In the genomic region with DNA sequence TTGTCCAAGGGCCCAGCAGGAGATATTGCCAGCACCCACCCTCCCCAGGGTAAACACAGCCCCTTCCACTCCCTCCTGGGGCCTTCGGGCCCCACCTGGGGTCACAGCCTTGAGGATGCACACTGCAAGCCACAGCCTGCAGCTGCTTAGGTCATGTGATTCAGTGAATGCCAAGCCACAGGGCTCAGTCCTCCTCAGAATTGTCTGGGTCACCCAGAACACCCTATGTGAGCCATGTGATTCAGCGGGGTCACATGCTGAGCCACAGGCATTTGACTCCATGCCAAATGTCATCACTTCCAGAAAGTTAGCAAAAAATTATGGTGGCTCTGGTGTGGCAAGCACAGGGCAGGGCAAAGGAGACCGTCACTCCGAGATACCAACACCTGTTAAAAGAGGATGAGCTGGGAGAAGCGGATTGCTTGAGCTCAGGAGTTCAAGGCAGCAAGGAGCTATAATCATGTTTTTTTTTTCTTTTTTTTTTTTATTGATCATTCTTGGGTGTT, we compare ENCODE assay signal across 8 cellular contexts. TPM values are rescaled to one million over a fixed set of nuclear protein-coding genes. Genes with fewer than 3 reads are reported as not detected.
DNase-seq lines count a peak whose midpoint lies in the region; ATAC-seq and TF ChIP-seq lines count a peak whose summit lies in the region.

No MANE protein-coding gene starts in this region.

- H3K4me3 Mint-ChIP-seq in activated CD4-positive, alpha-beta T cell treated with anti-CD3 and anti-CD28 coated beads for 36 hours, result no peak overlapping the region
- no peak overlapping the region for H3K4me3 Mint-ChIP-seq in activated CD4-positive, alpha-beta T cell treated with anti-CD3 and anti-CD28 coated beads, Interleukin-2, amount 10 ng/mL, durations not matched to agents 24 days and 14 days
- H3K4me3 Mint-ChIP-seq in activated naive CD8-positive, alpha-beta T cell treated with anti-CD3 and anti-CD28 coated beads, Interleukin-2, amount 50 U/mL, for 24 hours, result no peak overlapping the region

- CTCF ChIA-PET in activated CD4-positive, alpha-beta T cell treated with anti-CD3 and anti-CD28 coated beads for 36 hours (lab: Charles Lee), result interaction anchor here (0.8 kb wide), 1 partner anchor 28 kb away, joined by 3 read pairs; no protein-coding TSS in a partner anchor
- CTCF ChIA-PET in A673 (lab: Charles Lee), result no interaction called here
- CTCF ChIA-PET in HEK293T (lab: Yijun Ruan, JAX), result no interaction called here

- no peak for TF ChIP-seq CTCF in hepatocyte (IDR thresholded peaks at IDR 0.05; ENCODE audit: poor library complexity)
- no peak for TF ChIP-seq CTCF in upper lobe of left lung (IDR thresholded peaks at IDR 0.05)
- TF ChIP-seq CTCF in A673 (conservative IDR thresholded peaks at IDR 0.05; ENCODE audit: low read depth, low read length), result no peak

- no peaks in the 10 kb centered on the region for H3K36me3 ChIP-seq in hepatocyte (replicated peaks; ENCODE audit: insufficient read depth, low read depth)
- H3K36me3 ChIP-seq in upper lobe of left lung, result no peaks in the 10 kb centered on the region
- no peaks in the 10 kb centered on the region for H3K36me3 ChIP-seq in A673 (ENCODE audit: insufficient read depth, low read length, poor library complexity, severe bottlenecking)

- POLR2A ChIA-PET in activated CD4-positive, alpha-beta T cell treated with anti-CD3 and anti-CD28 coated beads for 36 hours (lab: Charles Lee), result no interaction called here
- POLR2A ChIA-PET in A673 (lab: Charles Lee; ENCODE audit: low non-redundant PET), result no interaction called here
- POLR2A ChIA-PET in HEK293T (lab: Yijun Ruan, JAX), result no interaction called here

- H3K79me2 ChIP-seq in hepatocyte, result no peaks in the 10 kb centered on the region

- no peaks in the 10 kb centered on the region for H4K20me1 ChIP-seq in hepatocyte (ENCODE audit: insufficient read depth, poor library complexity, severe bottlenecking)

- H3K27me3 ChIP-seq in hepatocyte (no peaks in the 10 kb centered on the region), upper lobe of left lung (no peaks in the 10 kb centered on the region), A673 (replicated peaks; ENCODE audit: insufficient read depth, low read depth, low read length, poor library complexity) (no peaks in the 10 kb centered on the region)

- no peak overlapping the region for H3K27ac Mint-ChIP-seq in activated CD4-positive, alpha-beta T cell treated with anti-CD3 and anti-CD28 coated beads for 36 hours
- H3K27ac Mint-ChIP-seq in activated CD4-positive, alpha-beta T cell treated with anti-CD3 and anti-CD28 coated beads, Interleukin-2, amount 10 ng/mL, durations not matched to agents 24 days and 14 days, result no peak overlapping the region
- no peak overlapping the region for H3K27ac Mint-ChIP-seq in activated naive CD8-positive, alpha-beta T cell treated with anti-CD3 and anti-CD28 coated beads, Interleukin-2, amount 50 U/mL, for 24 hours

- H3K9me3 ChIP-seq in hepatocyte (ENCODE audit: low read depth) (no peaks in the 10 kb centered on the region), upper lobe of left lung (no peaks in the 10 kb centered on the region), A673 (ENCODE audit: low read depth, low read length, poor library complexity, severe bottlenecking) (no peaks in the 10 kb centered on the region)

- no peaks in the 10 kb centered on the region for H3K9me3 Mint-ChIP-seq in activated CD4-positive, alpha-beta T cell treated with anti-CD3 and anti-CD28 coated beads for 36 hours (ENCODE audit: low read depth)
- H3K9me3 Mint-ChIP-seq in activated CD4-positive, alpha-beta T cell treated with anti-CD3 and anti-CD28 coated beads, Interleukin-2, amount 10 ng/mL, durations not matched to agents 24 days and 14 days, result no peaks in the 10 kb centered on the region
- no peaks in the 10 kb centered on the region for H3K9me3 Mint-ChIP-seq in activated naive CD8-positive, alpha-beta T cell treated with anti-CD3 and anti-CD28 coated beads, Interleukin-2, amount 50 U/mL, for 24 hours

- TF ChIP-seq POLR2A in upper lobe of left lung (IDR thresholded peaks at IDR 0.05), result peak in 1 of 4 donors; percentile 31

- no TSS peak for BruUV-seq in A673 (replicated peaks; lab: Mats Ljungman, UMichigan)

- peaks cover 11% of the 10 kb centered on the region for H3K4me1 ChIP-seq in hepatocyte (ENCODE audit: insufficient read depth)
- H3K4me1 ChIP-seq in upper lobe of left lung, result peaks cover 4 to 14% (median 12%) of the 10 kb centered on the region in 4 donors
- H3K4me1 ChIP-seq in A673 (ENCODE audit: insufficient read depth, low read length, poor library complexity, severe bottlenecking), result no peaks in the 10 kb centered on the region

- no peak overlapping the region for H2AFZ ChIP-seq in hepatocyte

- intact Hi-C loops in activated CD4-positive, alpha-beta T cell treated with anti-CD3 and anti-CD28 coated beads for 36 hours (cut with DNase I, micrococcal nuclease), result no loop called here
- intact Hi-C loops in activated CD4-positive, alpha-beta T cell treated with anti-CD3 and anti-CD28 coated beads, Interleukin-2, amount 10 ng/mL, durations not matched to agents 24 days and 14 days (cut with micrococcal nuclease), result no loop called here
- intact Hi-C loops in A673 (cut with micrococcal nuclease; ENCODE audit: unreplicated experiment), result no loop called here

- no peak overlapping the region for H3K4me2 ChIP-seq in hepatocyte

- peak; percentile 24 for DNase-seq in activated CD4-positive, alpha-beta T cell treated with anti-CD3 and anti-CD28 coated beads for 36 hours
- no peak for DNase-seq in activated CD4-positive, alpha-beta T cell treated with anti-CD3 and anti-CD28 coated beads, Interleukin-2, amount 10 ng/mL, durations not matched to agents 24 days and 14 days
- DNase-seq in activated naive CD8-positive, alpha-beta T cell treated with anti-CD3 and anti-CD28 coated beads, Interleukin-2, amount 50 U/mL, for 24 hours, result no peak
- DNase-seq in hepatocyte (ENCODE audit: low spot score) (peak; percentile 48), upper lobe of left lung (peak in 1 of 2 donors; percentile 83), A673 (ENCODE audit: low spot score) (no peak), HEK293T (ENCODE audit: extremely low spot score) (no peak)

- H3K27ac ChIP-seq in hepatocyte (peak overlapping the region; percentile 16), upper lobe of left lung (peak overlapping the region in 2 of 4 donors; percentile 20 to 49), A673 (ENCODE audit: low read depth, low read length, poor library complexity, severe bottlenecking) (no peak overlapping the region)

- peaks cover 7% of the 10 kb centered on the region for H3K4me1 Mint-ChIP-seq in activated CD4-positive, alpha-beta T cell treated with anti-CD3 and anti-CD28 coated beads for 36 hours
- H3K4me1 Mint-ChIP-seq in activated CD4-positive, alpha-beta T cell treated with anti-CD3 and anti-CD28 coated beads, Interleukin-2, amount 10 ng/mL, durations not matched to agents 24 days and 14 days, result peaks cover 5% of the 10 kb centered on the region
- peaks cover 12% of the 10 kb centered on the region for H3K4me1 Mint-ChIP-seq in activated naive CD8-positive, alpha-beta T cell treated with anti-CD3 and anti-CD28 coated beads, Interleukin-2, amount 50 U/mL, for 24 hours

- WGBS in hepatocyte (ENCODE audit: low lambda C conversion rate, missing lambda C conversion rate), result 86% methylated on average over 5 of the region's 5 CpGs
- 47 to 76% methylated on average over 4 to 5 of the region's 5 CpGs for WGBS in upper lobe of left lung, 2 donors

- peak; percentile 35 for ATAC-seq in activated CD4-positive, alpha-beta T cell treated with anti-CD3 and anti-CD28 coated beads for 36 hours
- peak; percentile 62 for ATAC-seq in activated naive CD8-positive, alpha-beta T cell treated with anti-CD3 and anti-CD28 coated beads, Interleukin-2, amount 50 U/mL, for 24 hours
- ATAC-seq in upper lobe of left lung (ENCODE audit: low FRiP score in 2 of 2), result peak; percentile 87 to 89
- no peak for ATAC-seq in HG02840 (IDR thresholded peaks at IDR 0.05; ENCODE audit: low FRiP score, unreplicated experiment)

- TF ChIP-seq EP300 in upper lobe of left lung (IDR thresholded peaks at IDR 0.05), result peak in 1 of 4 donors; percentile 81

- H3K9me2 ChIP-seq in hepatocyte (replicated peaks; ENCODE audit: insufficient read depth), result no peaks in the 10 kb centered on the region

- H3K4me3 ChIP-seq in hepatocyte (no peak overlapping the region), upper lobe of left lung (no peak overlapping the region), A673 (ENCODE audit: low read depth, low read length, poor library complexity, severe bottlenecking) (no peak overlapping the region)

- H3K27me3 Mint-ChIP-seq in activated CD4-positive, alpha-beta T cell treated with anti-CD3 and anti-CD28 coated beads for 36 hours, result peaks cover 2% of the 10 kb centered on the region
- no peaks in the 10 kb centered on the region for H3K27me3 Mint-ChIP-seq in activated CD4-positive, alpha-beta T cell treated with anti-CD3 and anti-CD28 coated beads, Interleukin-2, amount 10 ng/mL, durations not matched to agents 24 days and 14 days
- H3K27me3 Mint-ChIP-seq in activated naive CD8-positive, alpha-beta T cell treated with anti-CD3 and anti-CD28 coated beads, Interleukin-2, amount 50 U/mL, for 24 hours, result peaks cover 3% of the 10 kb centered on the region

- H3K36me3 Mint-ChIP-seq in activated CD4-positive, alpha-beta T cell treated with anti-CD3 and anti-CD28 coated beads for 36 hours (ENCODE audit: low read depth), result no peaks in the 10 kb centered on the region
- H3K36me3 Mint-ChIP-seq in activated CD4-positive, alpha-beta T cell treated with anti-CD3 and anti-CD28 coated beads, Interleukin-2, amount 10 ng/mL, durations not matched to agents 24 days and 14 days (ENCODE audit: low read depth), result no peaks in the 10 kb centered on the region
- no peaks in the 10 kb centered on the region for H3K36me3 Mint-ChIP-seq in activated naive CD8-positive, alpha-beta T cell treated with anti-CD3 and anti-CD28 coated beads, Interleukin-2, amount 50 U/mL, for 24 hours (ENCODE audit: low read depth)

TF ChIP-seq in HEK293T, 16 proteins besides CTCF, POLR2A, EP300 and RAD21 (continues in another document):
- TF ChIP-seq HDGF (IDR thresholded peaks at IDR 0.05; ENCODE audit: borderline replicate concordance) (no peak), TARDBP (IDR thresholded peaks at IDR 0.05) (no peak)

RNA-seq across cellular contexts. Expression of a gene that starts 17.2 kb away (rescaled TPM):
- total RNA-seq in activated CD4-positive, alpha-beta T cell treated with anti-CD3 and anti-CD28 coated beads for 36 hours, result 100 to 1,000 TPM; 100 to 109 TPM
- total RNA-seq in activated CD4-positive, alpha-beta T cell treated with anti-CD3 and anti-CD28 coated beads, Interleukin-2, amount 10 ng/mL, durations not matched to agents 24 days and 14 days, result 97.9 and 99.9 TPM in 2 replicates
- total RNA-seq in hepatocyte, result 686 and 732 TPM in 2 replicates
- 954 and 987 TPM in 2 replicates for polyA plus RNA-seq in hepatocyte
- total RNA-seq in upper lobe of left lung, result 1,000 to 10,000 TPM in 3 of 6 donors, 100 to 1,000 TPM in 3; 776 to 2,056 (median 1,236) TPM
- total RNA-seq in A673 (2021), result 429 and 431 TPM in 2 replicates

Comparison
In these comparisons a context has a peak if more than half of its experiments do, and no peak if none do; other contexts are left out.
1. DNase-seq: peak in activated CD4-positive, alpha-beta T cell treated with anti-CD3 and anti-CD28 coated beads for 36 hours (single experiment) and hepatocyte (single experiment); none in activated CD4-positive, alpha-beta T cell treated with anti-CD3 and anti-CD28 coated beads, Interleukin-2, amount 10 ng/mL, durations not matched to agents 24 days and 14 days (single experiment), activated naive CD8-positive, alpha-beta T cell treated with anti-CD3 and anti-CD28 coated beads, Interleukin-2, amount 50 U/mL, for 24 hours (single experiment), A673 (single experiment) and HEK293T (single experiment).